Comparison of ENCODE assay signal across 23 cellular contexts in genomic region chr15:67038721-67039120, GRCh38. TPM values are rescaled to one million over a fixed set of nuclear protein-coding genes. Genes with fewer than 3 reads are reported as not detected.
DNase-seq lines count a peak whose midpoint lies in the region; ATAC-seq and TF ChIP-seq lines count a peak whose summit lies in the region.
"Had no signal": no experiment of that assay in that cellular context is flagged by ENCODE, and none has a peak within 500 bp of the region (broad histone marks: within the 10 kb centered on the region; RNA-seq: fewer than 3 reads in every experiment).

No MANE protein-coding gene starts in this region.

- peaks cover 26% of the 10 kb centered on the region for H3K4me1 Mint-ChIP-seq in activated T-cell treated with anti-CD3 and anti-CD28 coated beads, Interleukin-2, amount 50 U/mL, for 72 hours (ENCODE audit: low read depth)
- H3K4me1 Mint-ChIP-seq in GM23338 (peaks cover 35% of the 10 kb centered on the region), endodermal cell (peaks cover 21% of the 10 kb centered on the region)

- H4K20me1 ChIP-seq in GM23338 (replicated peaks; ENCODE audit: insufficient read depth) = no peaks in the 10 kb centered on the region

- H3K4me1 ChIP-seq in GM23338 (ENCODE audit: insufficient read depth) (peaks cover 43% of the 10 kb centered on the region), endodermal cell (ENCODE audit: control insufficient read depth, insufficient read depth, low read length) (peaks cover 13% of the 10 kb centered on the region), neuronal stem cell (ENCODE audit: control insufficient read depth in 2 of 2, insufficient read depth in 1 of 2, low read depth in 1 of 2, low read length in 2 of 2) (peaks cover 29 to 49% of the 10 kb centered on the region in 2 donors), upper lobe of right lung (peaks cover 7% of the 10 kb centered on the region), aorta (ENCODE audit: control insufficient read depth in 1 of 2, insufficient read depth in 2 of 2, low read length in 2 of 2) (no peaks in the 10 kb centered on the region)
- H3K4me1 ChIP-seq: colonic mucosa had no signal

- H3K9me3 ChIP-seq in endodermal cell (ENCODE audit: control insufficient read depth, low read length) (no peaks in the 10 kb centered on the region), neuronal stem cell (replicated peaks in 1 of 2; ENCODE audit: control insufficient read depth in 2 of 2, insufficient read depth in 1 of 2, low read depth in 1 of 2, low read length in 2 of 2) (no peaks in the 10 kb centered on the region), upper lobe of right lung (no peaks in the 10 kb centered on the region), aorta (ENCODE audit: control insufficient read depth, low read length) (no peaks in the 10 kb centered on the region)
- H3K9me3 ChIP-seq: colonic mucosa, suprapubic skin had no signal

- no peak for DNase-seq in activated T-cell treated with anti-CD3 and anti-CD28 coated beads, Interleukin-2, amount 50 U/mL, for 72 hours
- no peak for DNase-seq in activated T-cell treated with anti-CD3 and anti-CD28 coated beads, Interleukin-2, amount 50 U/mL, for 1 hour
- DNase-seq in GM23338 (ENCODE audit: low spot score) (no peak), endodermal cell (no peak), neuronal stem cell (ENCODE audit: low spot score) (no peak), upper lobe of right lung (no peak), NCI-H1417 (lab: John Stamatoyannopoulos, UW) (no peak), aorta (no peak)
- DNase-seq: activated CD8-positive, alpha-beta memory T cell treated with anti-CD3 and anti-CD28 coated beads, Interleukin-2, amount 50 U/mL, for 48 hours; activated naive CD4-positive, alpha-beta T cell treated with Interleukin-2 at 50 U/mL for 16 hours; colonic mucosa; DMS79; hippocampal formation; naive B cell; NCI-H1694; NCI-H2227 treated with DMSO at 0.1 percent for 48 hours; NCI-H774; SHP77 treated with DMSO at 0.1 percent for 48 hours; stimulated activated CD8-positive, alpha-beta memory T cell treated with anti-CD3 and anti-CD28 coated beads, Interleukin-4, amount 100 ng/mL, for 48 hours had no signal

- no peak overlapping the region for H3K18ac ChIP-seq in neuronal stem cell (ENCODE audit: low read length)

- peak overlapping the region; percentile 29 for H3K27ac Mint-ChIP-seq in activated T-cell treated with anti-CD3 and anti-CD28 coated beads, Interleukin-2, amount 50 U/mL, for 72 hours
- 0 out of 2 replicates have a peak overlapping the region, but pooled peaks have one; percentile 4 for H3K27ac Mint-ChIP-seq in GM23338
- no peak overlapping the region for H3K27ac Mint-ChIP-seq in endodermal cell
- H3K27ac Mint-ChIP-seq: CD14-positive monocyte had no signal

- TF ChIP-seq CTCF in GM23338 (conservative IDR thresholded peaks at IDR 0.05; ENCODE audit: low read depth in 2 of 2) (no peak), endodermal cell (conservative IDR thresholded peaks at IDR 0.05) (no peak), upper lobe of right lung (IDR thresholded peaks at IDR 0.05) (no peak)

- no peaks in the 10 kb centered on the region for H3K79me2 ChIP-seq in GM23338 (replicated peaks; ENCODE audit: insufficient read depth)

- H3K36me3 ChIP-seq in GM23338 (ENCODE audit: insufficient read depth) (no peaks in the 10 kb centered on the region), endodermal cell (ENCODE audit: control insufficient read depth, insufficient read depth, low read length) (no peaks in the 10 kb centered on the region), neuronal stem cell (replicated peaks in 1 of 2; ENCODE audit: control insufficient read depth in 2 of 2, insufficient read depth in 2 of 2, low read length in 2 of 2) (no peaks in the 10 kb centered on the region), upper lobe of right lung (no peaks in the 10 kb centered on the region), aorta (ENCODE audit: control insufficient read depth in 1 of 2, insufficient read depth in 2 of 2, low read length in 1 of 2) (no peaks in the 10 kb centered on the region)
- H3K36me3 ChIP-seq: colonic mucosa, suprapubic skin had no signal

- H3K9me2 ChIP-seq in GM23338 (ENCODE audit: insufficient read depth) = no peaks in the 10 kb centered on the region

- H3K9me3 Mint-ChIP-seq in activated T-cell treated with anti-CD3 and anti-CD28 coated beads, Interleukin-2, amount 50 U/mL, for 72 hours = no peaks in the 10 kb centered on the region
- H3K9me3 Mint-ChIP-seq in GM23338 (no peaks in the 10 kb centered on the region), endodermal cell (no peaks in the 10 kb centered on the region)
- H3K9me3 Mint-ChIP-seq: naive B cell had no signal

- H3K36me3 Mint-ChIP-seq in activated T-cell treated with anti-CD3 and anti-CD28 coated beads, Interleukin-2, amount 50 U/mL, for 72 hours (ENCODE audit: insufficient read depth in 2 of 2) = no peaks in the 10 kb centered on the region
- H3K36me3 Mint-ChIP-seq in GM23338 (ENCODE audit: low read depth) (no peaks in the 10 kb centered on the region), endodermal cell (ENCODE audit: low read depth) (no peaks in the 10 kb centered on the region)
- H3K36me3 Mint-ChIP-seq: brain, naive B cell had no signal

- H3K79me1 ChIP-seq in neuronal stem cell (ENCODE audit: low read depth, low read length) = no peaks in the 10 kb centered on the region

- peak overlapping the region in 1 of 2 donors; percentile 62 for H3K4me3 Mint-ChIP-seq in activated T-cell treated with anti-CD3 and anti-CD28 coated beads, Interleukin-2, amount 50 U/mL, for 72 hours
- H3K4me3 Mint-ChIP-seq in GM23338 (no peak overlapping the region), endodermal cell (no peak overlapping the region)

- no peak overlapping the region for H4K91ac ChIP-seq in neuronal stem cell (ENCODE audit: low read depth, low read length, poor library complexity)

- no peak overlapping the region for H3K23ac ChIP-seq in neuronal stem cell (ENCODE audit: low read depth, low read length, poor library complexity)

- H2AK5ac ChIP-seq in neuronal stem cell (ENCODE audit: low read depth, low read length) = no peak overlapping the region

- peak overlapping the region; percentile 22 for H3K4me2 ChIP-seq in GM23338
- no peak overlapping the region for H3K4me2 ChIP-seq in neuronal stem cell (ENCODE audit: insufficient read depth, low read length, poor library complexity, severe bottlenecking)

- ATAC-seq in activated T-cell treated with anti-CD3 and anti-CD28 coated beads, Interleukin-2, amount 50 U/mL, for 72 hours (replicated peaks in 1 of 2) = no peak
- ATAC-seq in GM23338 = no peak
- no peak for ATAC-seq in upper lobe of right lung
- no peak for ATAC-seq in aorta (ENCODE audit: low FRiP score)

- H3K4me3 ChIP-seq in GM23338 (no peak overlapping the region), endodermal cell (ENCODE audit: low read length) (no peak overlapping the region), neuronal stem cell (ENCODE audit: low read length in 2 of 2) (no peak overlapping the region), upper lobe of right lung (no peak overlapping the region), aorta (ENCODE audit: low read length in 2 of 2) (no peak overlapping the region)
- H3K4me3 ChIP-seq: colonic mucosa, suprapubic skin had no signal

- intact Hi-C loops in upper lobe of right lung (cut with DNase I) (no loop called here), aorta (cut with DNase I) (no loop called here)

- H2BK5ac ChIP-seq in neuronal stem cell (ENCODE audit: low read length) = no peak overlapping the region

- H3K9ac ChIP-seq in endodermal cell (ENCODE audit: extremely low read depth, low read length, poor library complexity, severe bottlenecking) (no peak overlapping the region), neuronal stem cell (ENCODE audit: low read depth, low read length, poor library complexity) (no peak overlapping the region)

- no peak overlapping the region for H2BK12ac ChIP-seq in neuronal stem cell (ENCODE audit: low read length)

- H3K27me3 ChIP-seq in GM23338 (ENCODE audit: insufficient read depth) (peaks cover 14% of the 10 kb centered on the region), endodermal cell (ENCODE audit: control insufficient read depth, insufficient read depth, low read length, poor library complexity, severe bottlenecking) (peaks cover 13% of the 10 kb centered on the region), neuronal stem cell (ENCODE audit: control insufficient read depth in 3 of 3, insufficient read depth in 3 of 3, low read depth in 1 of 3, low read length in 3 of 3) (peaks cover 0 to 6% (median 0%) of the 10 kb centered on the region in 3 experiments), upper lobe of right lung (no peaks in the 10 kb centered on the region), aorta (ENCODE audit: control insufficient read depth in 1 of 2, insufficient read depth in 2 of 2, low read length in 1 of 2) (no peaks in the 10 kb centered on the region)
- H3K27me3 ChIP-seq: colonic mucosa had no signal

- H3K4ac ChIP-seq in neuronal stem cell (ENCODE audit: low read length) = no peak overlapping the region

- H3F3A ChIP-seq in GM23338 (replicated peaks; ENCODE audit: low read depth) = 0 out of 2 replicates have a peak, but pooled peaks cover 2% of the 10 kb centered on the region

- H2AFZ ChIP-seq in GM23338 (no peak overlapping the region), neuronal stem cell (ENCODE audit: low read length) (peak overlapping the region; percentile 0)

- H2BK15ac ChIP-seq in neuronal stem cell (ENCODE audit: low read length) = no peak overlapping the region

- no peak overlapping the region for H4K8ac ChIP-seq in neuronal stem cell (ENCODE audit: low read depth, low read length)

- no peak overlapping the region for H2BK120ac ChIP-seq in neuronal stem cell (ENCODE audit: low read depth, low read length)

- no peak overlapping the region for H3K14ac ChIP-seq in neuronal stem cell (ENCODE audit: low read length)

- H3K27me3 Mint-ChIP-seq in activated T-cell treated with anti-CD3 and anti-CD28 coated beads, Interleukin-2, amount 50 U/mL, for 72 hours (ENCODE audit: low read depth) = peaks cover 15% of the 10 kb centered on the region
- peaks cover 14% of the 10 kb centered on the region for H3K27me3 Mint-ChIP-seq in GM23338 (ENCODE audit: insufficient read depth, low read depth, poor library complexity)
- peaks cover 36% of the 10 kb centered on the region for H3K27me3 Mint-ChIP-seq in endodermal cell (ENCODE audit: insufficient read depth)
- H3K27me3 Mint-ChIP-seq: naive B cell had no signal

- H3K27ac ChIP-seq in GM23338 (ENCODE audit: low read depth) = no peak overlapping the region
- H3K27ac ChIP-seq in endodermal cell (ENCODE audit: low read depth, low read length) = peak overlapping the region; percentile 59
- peak overlapping the region; percentile 47 for H3K27ac ChIP-seq in neuronal stem cell (replicated peaks; ENCODE audit: low read length)
- H3K27ac ChIP-seq in upper lobe of right lung = no peak overlapping the region
- H3K27ac ChIP-seq in aorta (ENCODE audit: low read depth in 1 of 2, low read length in 2 of 2) = no peak overlapping the region
- H3K27ac ChIP-seq: colonic mucosa, HL-60, suprapubic skin had no signal

RNA-seq across cellular contexts. Expression of gene SMAD3, which starts 26.7 kb away (rescaled TPM):
- total RNA-seq in activated T-cell treated with anti-CD3 and anti-CD28 coated beads, Interleukin-2, amount 50 U/mL, for 72 hours = 10 to 100 TPM; 47.4 to 68.9 TPM
- 9.0 and 11.6 TPM in 2 replicates for total RNA-seq in GM23338 (2014; rRNA removed; shearing (Covaris generic))
- 3.4 and 4.9 TPM in 2 replicates for polyA plus RNA-seq in GM23338 (2016; fragmentation: Nextera tagmentation; extraction: Ambion mirVana)
- total RNA-seq in endodermal cell = 1 to 10 TPM; 7.8 to 9.6 TPM
- 36.7 TPM for polyA plus RNA-seq in endodermal cell (2013, experiment 1 of 2)
- polyA plus RNA-seq in endodermal cell (2013, experiment 2 of 2) = 35.6 TPM
- 32.6 TPM for polyA plus RNA-seq in neuronal stem cell (2013, experiment 1 of 2)
- 32.9 TPM for polyA plus RNA-seq in neuronal stem cell (2013, experiment 2 of 2)
- total RNA-seq in upper lobe of right lung = 31.6 TPM
- 10 to 100 TPM; 65.9 to 90.8 TPM for total RNA-seq in aorta
- 10 to 100 TPM in 1 of 2 donors, 1 to 10 TPM in 1; 7.1 to 44.1 TPM for polyA plus RNA-seq in aorta

Comparison
In these comparisons a context has a peak if more than half of its experiments do, and no peak if none do; other contexts are left out.
1. H3K27ac ChIP-seq: peak in endodermal cell (single experiment) and neuronal stem cell (single experiment); none in GM23338 (single experiment), upper lobe of right lung (single experiment) and aorta (0 of 2).